ENCODE assay signal across 30 cellular contexts in the genomic region with DNA sequence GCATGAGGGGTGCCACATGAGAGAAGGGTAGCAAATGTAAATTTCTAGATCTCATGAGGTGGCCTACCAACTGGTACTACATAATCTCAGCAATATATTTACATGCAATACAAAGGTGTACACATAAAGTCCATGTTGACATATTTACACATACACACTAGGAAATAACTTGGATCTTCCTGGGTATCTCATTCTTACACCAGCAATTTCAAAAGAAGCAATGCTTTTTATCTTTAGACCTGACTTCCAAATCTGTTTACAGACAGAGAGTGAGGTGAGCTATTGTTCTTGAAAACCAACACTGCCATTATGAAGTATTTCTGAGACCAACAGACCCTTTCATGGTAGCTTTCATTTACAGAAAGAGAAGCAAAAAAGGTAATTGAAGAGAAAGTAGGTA.
"Had no signal": no experiment of that assay in that cellular context is flagged by ENCODE, and none has a peak within 500 bp of the region (broad histone marks: within the 10 kb centered on the region; RNA-seq: fewer than 3 reads in every experiment).

No MANE protein-coding gene starts in this region.

- H3K9me3 ChIP-seq: body of pancreas, colonic mucosa had no signal

- H3K9me3 Mint-ChIP-seq: activated B cell treated with CpG ODN at 0.5 μM for 24 hours; activated CD8-positive, alpha-beta T cell treated with anti-CD3 and anti-CD28 coated beads for 36 hours; activated T-helper 17 cell treated with anti-CD3 and anti-CD28 coated beads, Interleukin-2, amount 50 U/mL, for 72 hours; T-helper 2 cell treated with Interferon-gamma antibody and Interleukin-4, amounts not matched to agents 5 μg/mL and 100 μg/mL, for 36 hours had no signal

- H3K4me1 Mint-ChIP-seq: activated B cell treated with CpG ODN at 0.5 μM for 24 hours; activated T-helper 17 cell treated with anti-CD3 and anti-CD28 coated beads, Interleukin-2, amount 50 U/mL, for 72 hours; T-helper 17 cell had no signal

- H3K4me1 ChIP-seq: body of pancreas, colonic mucosa had no signal

- ATAC-seq: activated CD4-positive, CD25-positive, alpha-beta regulatory T cell treated with anti-CD3 and anti-CD28 coated beads, Interleukin-2, amount 50 U/mL, for 24 hours; activated CD8-positive, alpha-beta T cell treated with anti-CD3 and anti-CD28 coated beads for 36 hours; activated T-cell treated with anti-CD3 and anti-CD28 coated beads, Interleukin-2, amount 50 U/mL, for 4 hours; activated T-helper 17 cell treated with anti-CD3 and anti-CD28 coated beads, Interleukin-2, amount 50 U/mL, for 72 hours; body of pancreas; esophagus mucosa; T-helper 17 cell had no signal

- H3K36me3 ChIP-seq: colonic mucosa, WERI-Rb-1 had no signal

- H3K27me3 ChIP-seq: body of pancreas, colonic mucosa had no signal

- H3K4me3 Mint-ChIP-seq: activated B cell treated with CpG ODN at 0.5 μM for 24 hours; activated CD8-positive, alpha-beta T cell treated with anti-CD3 and anti-CD28 coated beads for 36 hours; activated naive CD8-positive, alpha-beta T cell; activated T-cell treated with anti-CD3 and anti-CD28 coated beads, Interleukin-2, amount 50 U/mL, for 4 hours; activated T-helper 17 cell treated with anti-CD3 and anti-CD28 coated beads, Interleukin-2, amount 50 U/mL, for 72 hours; T-helper 17 cell; T-helper 2 cell treated with Interferon-gamma antibody and Interleukin-4, amounts not matched to agents 5 μg/mL and 100 μg/mL, for 36 hours had no signal

- DNase-seq: activated B cell treated with CpG ODN at 0.5 μM for 24 hours; activated CD4-positive, alpha-beta T cell treated with anti-CD3 and anti-CD28 coated beads for 48 hours; activated CD4-positive, alpha-beta T cell treated with anti-CD3 and anti-CD28 coated beads, Interleukin-2, amount 50 U/mL, for 1 hour; activated CD4-positive, alpha-beta T cell treated with anti-CD3 and anti-CD28 coated beads, Interleukin-2, amount 50 U/mL, for 48 hours; activated CD8-positive, alpha-beta memory T cell treated with anti-CD3 and anti-CD28 coated beads for 24 hours; activated CD8-positive, alpha-beta T cell treated with anti-CD3 and anti-CD28 coated beads for 36 hours; activated effector memory CD4-positive, alpha-beta T cell treated with Interleukin-2 at 50 U/mL for 16 hours; activated gamma-delta T cell treated with Interleukin-2 at 50 U/mL for 16 hours; activated naive CD4-positive, alpha-beta T cell treated with anti-CD3 and anti-CD28 coated beads, Interleukin-2, amount 50 U/mL, for 16 hours; activated naive CD4-positive, alpha-beta T cell treated with Interleukin-2 at 50 U/mL for 16 hours; activated T-cell treated with anti-CD3 and anti-CD28 coated beads, Interleukin-2, amount 50 U/mL, for 4 hours; amygdala; aorta; body of pancreas; central memory CD4-positive, alpha-beta T cell; cerebellar nuclear complex; colonic mucosa; effector CD8-positive, alpha-beta T cell; foreskin fibroblast; head of caudate nucleus; T-helper 1 cell; T-helper 17 cell; T1000; WERI-Rb-1 had no signal

- H3K27ac ChIP-seq: body of pancreas, colonic mucosa, WERI-Rb-1 had no signal

- H3K4me3 ChIP-seq: body of pancreas, colonic mucosa had no signal

- FAIRE-seq: frontal cortex had no signal

- H3K27me3 Mint-ChIP-seq: activated B cell treated with CpG ODN at 0.5 μM for 24 hours; activated CD8-positive, alpha-beta T cell treated with anti-CD3 and anti-CD28 coated beads for 36 hours; activated naive CD8-positive, alpha-beta T cell; activated T-helper 17 cell treated with anti-CD3 and anti-CD28 coated beads, Interleukin-2, amount 50 U/mL, for 72 hours; T-helper 17 cell had no signal

- H3K36me3 Mint-ChIP-seq: activated naive CD8-positive, alpha-beta T cell had no signal

- H3K27ac Mint-ChIP-seq: activated B cell treated with CpG ODN at 0.5 μM for 24 hours; activated CD8-positive, alpha-beta T cell treated with anti-CD3 and anti-CD28 coated beads for 36 hours; activated naive CD8-positive, alpha-beta T cell; activated T-helper 17 cell treated with anti-CD3 and anti-CD28 coated beads, Interleukin-2, amount 50 U/mL, for 72 hours; T-helper 17 cell; T-helper 2 cell treated with Interferon-gamma antibody and Interleukin-4, amounts not matched to agents 5 μg/mL and 100 μg/mL, for 36 hours had no signal
